ENCODE assay signal across 8 cellular contexts in the genomic region with DNA sequence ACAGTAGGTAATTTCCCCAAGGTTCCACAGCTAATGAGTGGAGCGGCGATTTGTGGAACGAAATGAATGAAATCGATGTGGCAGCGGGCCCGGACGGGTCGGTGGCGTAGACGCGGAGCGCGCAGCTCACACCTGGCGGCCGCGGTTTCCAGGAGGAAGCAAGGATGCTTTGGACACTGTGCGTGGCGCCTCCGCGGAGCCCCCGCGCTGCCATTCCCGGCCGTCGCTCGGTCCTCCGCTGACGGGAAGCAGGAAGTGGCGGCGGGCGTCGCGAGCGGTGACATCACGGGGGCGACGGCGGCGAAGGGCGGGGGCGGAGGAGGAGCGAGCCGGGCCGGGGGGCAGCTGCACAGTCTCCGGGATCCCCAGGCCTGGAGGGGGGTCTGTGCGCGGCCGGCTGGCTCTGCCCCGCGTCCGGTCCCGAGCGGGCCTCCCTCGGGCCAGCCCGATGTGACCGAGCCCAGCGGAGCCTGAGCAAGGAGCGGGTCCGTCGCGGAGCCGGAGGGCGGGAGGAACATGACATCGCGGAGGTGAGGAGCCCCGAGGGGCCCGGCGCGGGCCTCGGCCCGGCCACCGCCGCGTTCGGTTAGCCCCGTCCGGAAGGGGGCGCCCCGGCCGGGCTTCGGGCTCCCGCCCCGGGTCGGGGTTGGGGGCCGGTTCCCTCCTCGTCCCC. TPM values are rescaled to one million over a fixed set of nuclear protein-coding genes. Genes with fewer than 3 reads are reported as not detected.
DNase-seq lines count a peak whose midpoint lies in the region; ATAC-seq and TF ChIP-seq lines count a peak whose summit lies in the region.

Gene PTPN11 (plus strand): TSS at position 352 of the 673 bp plus-strand sequence. CDS start 165 bp downstream, at position 517.

- H3K4ac ChIP-seq in IMR-90 (ENCODE audit: low read depth, low read length): peak within 1 kb of the TSS; percentile 85

- BruUV-seq in IMR-90 (replicated peaks; lab: Mats Ljungman, UMichigan): no TSS peak

- H4K8ac ChIP-seq in IMR-90 (ENCODE audit: low read depth in 2 of 2, low read length in 2 of 2): peak within 1 kb of the TSS; percentile 97 to 100

- peak; percentile 49 for TF ChIP-seq CTCF in IMR-90 (conservative IDR thresholded peaks at IDR 0.05; ENCODE audit: low read depth, low read length)
- peak; percentile 61 for TF ChIP-seq CTCF in RWPE1 (conservative IDR thresholded peaks at IDR 0.05; ENCODE audit: low read depth)
- no peak for TF ChIP-seq CTCF in fibroblast of mammary gland (conservative IDR thresholded peaks at IDR 0.05; ENCODE audit: control insufficient read depth, insufficient read depth, low read depth, low read length)
- peak; percentile 49 for TF ChIP-seq CTCF in natural killer cell (IDR thresholded peaks at IDR 0.05)

- no peaks in the 10 kb centered on the region for H3K27me3 ChIP-seq in IMR-90 (ENCODE audit: control insufficient read depth, insufficient read depth, low read length)

- WGBS in IMR-90 (ENCODE audit: extremely low coverage in 2 of 2, insufficient read length in 1 of 2), 2 experiments: 1% methylated on average over 43 of the region's 86 CpGs; no CpG with 5 or more reads in 1 of the 2 experiments

- H4K91ac ChIP-seq in IMR-90 (ENCODE audit: insufficient read depth, low read depth, low read length): peak within 1 kb of the TSS; percentile 94

- H3K4me3 Mint-ChIP-seq in natural killer cell: peak within 1 kb of the TSS; percentile 97

- H3K14ac ChIP-seq in IMR-90 (replicated peaks; ENCODE audit: low read depth, low read length): peak within 1 kb of the TSS; percentile 99

- in situ Hi-C loops in IMR-90 (cut with MboI; ENCODE audit: low sequenced_read_pairs): no loop called here

- DNase-seq in DMS79 (lab: John Stamatoyannopoulos, UW) (peak; percentile 45), IMR-90 (peak; percentile 69), RWPE1 (ENCODE audit: low spot score) (peak; percentile 73), fibroblast of mammary gland (ENCODE audit: low read depth) (peak; percentile 56), natural killer cell (peak; percentile 95)
- DNase-seq in activated T-helper 1 cell treated with anti-CD3 and anti-CD28 coated beads, Interleukin-2, amount 50 U/mL, for 16 hours (ENCODE audit: low read depth in 1 of 2, low spot score in 1 of 2): peak; percentile 80 to 87
- DNase-seq in stimulated activated naive CD4-positive, alpha-beta T cell treated with Interleukin-2 at 50 U/mL for 16 hours (lab: John Stamatoyannopoulos, UW): peak; percentile 87

- peak within 1 kb of the TSS; percentile 81 for H4K5ac ChIP-seq in IMR-90 (ENCODE audit: low read depth, low read length)

- peak within 1 kb of the TSS; percentile 94 for H3K56ac ChIP-seq in IMR-90 (ENCODE audit: extremely low read depth, insufficient read depth, low read length)

- peak within 1 kb of the TSS; percentile 99 for H2AK9ac ChIP-seq in IMR-90 (replicated peaks; ENCODE audit: low read depth, low read length, poor library complexity)

- H3K36me3 ChIP-seq in IMR-90 (ENCODE audit: control insufficient read depth, insufficient read depth, low read length): no peaks in the 10 kb centered on the region

- H2AK5ac ChIP-seq in IMR-90 (ENCODE audit: low read depth, low read length): peak within 1 kb of the TSS; percentile 85

- peaks cover 11 to 40% of the 10 kb centered on the region in 2 experiments for H3K79me1 ChIP-seq in IMR-90 (ENCODE audit: low read depth in 1 of 2, low read length in 2 of 2)

- peaks cover 43% of the 10 kb centered on the region for H4K20me1 ChIP-seq in IMR-90 (ENCODE audit: insufficient read depth, low read length)

- peak within 1 kb of the TSS; percentile 99 for H3K23ac ChIP-seq in IMR-90 (ENCODE audit: low read depth, low read length)

- dilution Hi-C loops in IMR-90 (cut with HindIII; ENCODE audit: low sequenced_read_pairs, unreplicated experiment): no loop called here

- H3K4me1 ChIP-seq in IMR-90 (ENCODE audit: control insufficient read depth, insufficient read depth, low read length): peaks cover 5% of the 10 kb centered on the region

- H3K4me3 ChIP-seq in IMR-90 (ENCODE audit: insufficient read depth, low read depth, low read length) (peak within 1 kb of the TSS; percentile 87), fibroblast of mammary gland (ENCODE audit: control insufficient read depth, low read depth, low read length) (peak within 1 kb of the TSS; percentile 95)

- TF ChIP-seq POLR2A in IMR-90 (IDR thresholded peaks at IDR 0.05; ENCODE audit: low read depth, low read length): peak; percentile 93

- intact Hi-C loops in IMR-90 (cut with micrococcal nuclease) (no loop called here), natural killer cell (cut with micrococcal nuclease) (loop anchor here (1.0 kb wide), 1 partner anchor 9 kb away; the partner anchor contains the start of gene RPL6)

- no peaks in the 10 kb centered on the region for H3K27me3 Mint-ChIP-seq in natural killer cell (ENCODE audit: low read depth in 2 of 2)

- POLR2A ChIA-PET in IMR-90 (lab: Charles Lee; ENCODE audit: unreplicated experiment): no interaction called here
- POLR2A ChIA-PET in RWPE1 (lab: Yijun Ruan, JAX; ENCODE audit: low non-redundant PET): interaction anchor here (0.6 to 0.7 kb wide), 2 partner anchors 55 to 481 kb away, joined by 3 read pairs; no protein-coding TSS in a partner anchor

- no peaks in the 10 kb centered on the region for H3K36me3 Mint-ChIP-seq in natural killer cell

- peak within 1 kb of the TSS; percentile 53 for H2BK120ac ChIP-seq in IMR-90 (ENCODE audit: low read depth, low read length)

- no peaks in the 10 kb centered on the region for H3K9me3 Mint-ChIP-seq in natural killer cell

- H3K4me2 ChIP-seq in IMR-90 (ENCODE audit: low read depth, low read length): peak within 1 kb of the TSS; percentile 93

- H2BK15ac ChIP-seq in IMR-90 (ENCODE audit: low read depth, low read length): peak within 1 kb of the TSS; percentile 23; the same call in 1 of the 3 replicates

- peak within 1 kb of the TSS; percentile 47 for H3K18ac ChIP-seq in IMR-90 (ENCODE audit: low read depth, low read length)

- no peak for TF ChIP-seq RAD21 in IMR-90 (IDR thresholded peaks at IDR 0.05; ENCODE audit: low read length)

- peaks cover 35% of the 10 kb centered on the region in 2 donors for H3K4me1 Mint-ChIP-seq in natural killer cell

- peak within 1 kb of the TSS; percentile 97 to 100 for H3K27ac Mint-ChIP-seq in natural killer cell

- peak within 1 kb of the TSS; percentile 92 for H2BK5ac ChIP-seq in IMR-90 (ENCODE audit: low read depth, low read length, poor library complexity, severe bottlenecking)

- H3K9me1 ChIP-seq in IMR-90 (ENCODE audit: insufficient read depth, low read length): peaks cover 5% of the 10 kb centered on the region; the same call in 1 of the 2 replicates

- H2BK20ac ChIP-seq in IMR-90 (ENCODE audit: low read depth, low read length): peak within 1 kb of the TSS; percentile 58; the same call in 1 of the 2 replicates

- CTCF ChIA-PET in IMR-90 (lab: Yijun Ruan, JAX) (no interaction called here), RWPE1 (lab: Yijun Ruan, JAX) (interaction anchor here (0.6 kb wide), 1 partner anchor 747 kb away, joined by 3 read pairs; no protein-coding TSS in a partner anchor)

- peak within 1 kb of the TSS; percentile 99 for H3K27ac ChIP-seq in IMR-90 (ENCODE audit: insufficient read depth, low read length)
- peak within 1 kb of the TSS; percentile 94 for H3K27ac ChIP-seq in RWPE1

- H3K9me3 ChIP-seq in IMR-90 (ENCODE audit: control insufficient read depth, insufficient read depth, low read length): no peaks in the 10 kb centered on the region

- H3K9ac ChIP-seq in IMR-90 (ENCODE audit: low read depth, low read length): peak within 1 kb of the TSS; percentile 99

- ATAC-seq in GM21528 (IDR thresholded peaks at IDR 0.05; ENCODE audit: low FRiP score, unreplicated experiment) (peak; percentile 70), IMR-90 (ENCODE audit: low read depth) (peak; percentile 88), natural killer cell (peak; percentile 85 to 95 (median 87))

- H2AFZ ChIP-seq in IMR-90 (replicated peaks; ENCODE audit: low read length, poor library complexity): peak within 1 kb of the TSS; percentile 98

TF ChIP-seq in IMR-90, 13 proteins besides CTCF, POLR2A, EP300 and RAD21 (continues in another document):
- TF ChIP-seq MXI1 (IDR thresholded peaks at IDR 0.05; ENCODE audit: borderline replicate concordance, low read depth, low read length) (peak; percentile 78; the same call in 1 of the 2 replicates), NFE2L2 (IDR thresholded peaks at IDR 0.05; ENCODE audit: low read depth, low read length) (no peak), RFX5 (IDR thresholded peaks at IDR 0.05; ENCODE audit: low read depth, low read length) (no peak), MAFK (IDR thresholded peaks at IDR 0.05; ENCODE audit: low read depth, low read length) (no peak), BHLHE40 (IDR thresholded peaks at IDR 0.05; ENCODE audit: low read depth, low read length) (no peak), CHD1 (IDR thresholded peaks at IDR 0.05; ENCODE audit: low read depth, low read length) (0 out of 2 replicates have a peak, but pooled peaks have one; percentile 25), MAZ (IDR thresholded peaks at IDR 0.05; ENCODE audit: borderline replicate concordance, low read depth, low read length) (peak; percentile 100), SMC3 (IDR thresholded peaks at IDR 0.05; ENCODE audit: low read depth, low read length) (no peak), FOS (IDR thresholded peaks at IDR 0.05; ENCODE audit: low read depth, low read length) (no peak), CEBPB (IDR thresholded peaks at IDR 0.05; ENCODE audit: low read depth, low read length) (no peak), RCOR1 (IDR thresholded peaks at IDR 0.05; ENCODE audit: insufficient replicate concordance, low read length) (no peak)
- TF ChIP-seq, protein P1, sequence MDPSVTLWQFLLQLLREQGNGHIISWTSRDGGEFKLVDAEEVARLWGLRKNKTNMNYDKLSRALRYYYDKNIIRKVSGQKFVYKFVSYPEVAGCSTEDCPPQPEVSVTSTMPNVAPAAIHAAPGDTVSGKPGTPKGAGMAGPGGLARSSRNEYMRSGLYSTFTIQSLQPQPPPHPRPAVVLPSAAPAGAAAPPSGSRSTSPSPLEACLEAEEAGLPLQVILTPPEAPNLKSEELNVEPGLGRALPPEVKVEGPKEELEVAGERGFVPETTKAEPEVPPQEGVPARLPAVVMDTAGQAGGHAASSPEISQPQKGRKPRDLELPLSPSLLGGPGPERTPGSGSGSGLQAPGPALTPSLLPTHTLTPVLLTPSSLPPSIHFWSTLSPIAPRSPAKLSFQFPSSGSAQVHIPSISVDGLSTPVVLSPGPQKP (IDR thresholded peaks at IDR 0.05; ENCODE audit: borderline replicate concordance, low read depth, low read length): no peak

RNA-seq across cellular contexts. Expression of gene PTPN11, which starts in this region (rescaled TPM):
- total RNA-seq in IMR-90 (2012; rRNA removed) (135 and 199 TPM in 2 replicates), natural killer cell (10 to 100 TPM; 57.3 to 72.1 (median 63.8) TPM)
- 48.4 and 52.9 TPM in 2 replicates for polyA plus RNA-seq in IMR-90 (2012; rRNA removed)
- 25.2 and 27.0 TPM in 2 replicates for polyA plus RNA-seq in IMR-90 (2012; cell fraction: cytosol; rRNA removed)
- polyA plus RNA-seq in IMR-90 (2012; cell fraction: nucleus; rRNA removed; ENCODE audit: low replicate concordance): 15.5 and 36.6 TPM in 2 replicates

Comparison
In these comparisons a context has a peak if more than half of its experiments do, and no peak if none do; other contexts are left out.
1. Peak in every context shown above with its lines: DNase-seq, ATAC-seq, H3K4me3 ChIP-seq and H3K27ac ChIP-seq.
2. DNase-seq: peak in every context shown above with its lines; median percentile 95 in natural killer cell; 87 in stimulated activated naive CD4-positive, alpha-beta T cell treated with Interleukin-2 at 50 U/mL for 16 hours; 84 in activated T-helper 1 cell treated with anti-CD3 and anti-CD28 coated beads, Interleukin-2, amount 50 U/mL, for 16 hours; 73 in RWPE1; 69 in IMR-90; 56 in fibroblast of mammary gland; 45 in DMS79.